In the genomic region with DNA sequence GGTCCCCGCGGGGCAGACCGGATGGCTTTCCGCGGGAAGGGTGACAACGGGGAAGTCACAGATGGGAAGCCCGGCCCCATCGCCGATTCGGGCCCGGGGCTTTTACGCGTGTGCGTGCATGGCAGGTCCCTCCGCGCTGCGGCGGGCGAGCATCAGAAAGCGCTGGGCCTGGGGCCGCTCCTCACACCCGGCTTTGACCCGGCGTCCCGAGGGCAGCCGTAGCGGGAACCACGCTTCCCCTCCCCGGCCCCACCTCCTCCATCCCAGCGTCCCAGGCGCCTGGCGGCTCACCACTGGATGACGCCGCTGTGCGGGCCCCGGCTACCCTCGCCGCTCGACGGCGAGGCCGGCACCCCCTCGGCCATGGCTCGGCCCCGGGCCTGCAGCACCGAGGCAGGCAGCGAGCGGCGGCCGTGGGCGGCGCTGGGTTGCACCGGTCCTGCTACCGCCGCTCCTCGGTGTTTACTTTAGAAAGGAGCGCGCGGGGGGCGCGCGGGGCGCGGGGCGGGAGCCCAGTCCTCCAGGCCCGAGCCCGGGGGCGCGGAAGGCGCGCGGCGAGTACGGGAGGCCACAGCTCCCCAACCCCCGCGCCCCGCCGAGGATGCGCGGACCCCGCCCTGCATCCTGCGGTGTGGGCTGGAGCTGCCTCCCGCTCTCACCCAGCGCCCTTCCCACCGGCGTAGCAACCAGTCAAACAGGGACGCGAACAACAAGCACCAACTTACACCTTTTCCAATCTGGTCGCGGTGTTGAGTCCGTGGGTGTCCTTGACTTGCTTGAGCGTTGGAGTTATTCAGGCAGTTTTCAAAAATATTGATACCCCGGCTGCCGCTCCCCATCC, we compare ENCODE assay signal across 8 cellular contexts. TPM values are rescaled to one million over a fixed set of nuclear protein-coding genes. Genes with fewer than 3 reads are reported as not detected.
A peak's percentile ranks its signal among the peaks of the same experiment; 100 is the strongest.
DNase-seq lines count a peak whose midpoint lies in the region; ATAC-seq lines count a peak whose summit lies in the region.

No MANE protein-coding gene starts in this region.

- ATAC-seq in left colon: peak; percentile 45
- no peak for ATAC-seq in HG03520 (IDR thresholded peaks at IDR 0.05; ENCODE audit: unreplicated experiment)

- intact Hi-C loops in left colon (cut with DNase I, micrococcal nuclease): no loop called here

- DNase-seq in NCI-H1417 (lab: John Stamatoyannopoulos, UW) (peak in 2 of 3 experiments; percentile 37 to 41), NCI-H1417 treated with DMSO at 0.1 percent for 48 hours (lab: John Stamatoyannopoulos, UW) (no peak), T-helper 9 cell (peak; percentile 6), left colon (peak in 1 of 2 donors; percentile 27), NCI-H128 (lab: John Stamatoyannopoulos, UW; ENCODE audit: unreplicated experiment) (no peak)
- DNase-seq in central memory CD4-positive, alpha-beta T cell: peak; percentile 13
- DNase-seq in stimulated activated CD4-positive, alpha-beta T cell treated with anti-CD3 and anti-CD28 coated beads, Interleukin-15, amount 100 ng/mL, for 48 hours (ENCODE audit: low read depth in 2 of 2): peak; percentile 14 to 25

RNA-seq across cellular contexts. Expression of a gene that starts 0.8 kb away (rescaled TPM):
- not detected for total RNA-seq in left colon

Comparison
In these comparisons a context has a peak if more than half of its experiments do, and no peak if none do; other contexts are left out.
1. DNase-seq: peak in NCI-H1417 (2 of 3), T-helper 9 cell (single experiment), central memory CD4-positive, alpha-beta T cell (single experiment) and stimulated activated CD4-positive, alpha-beta T cell treated with anti-CD3 and anti-CD28 coated beads, Interleukin-15, amount 100 ng/mL, for 48 hours (2 of 2); none in NCI-H1417 treated with DMSO at 0.1 percent for 48 hours (single experiment) and NCI-H128 (single experiment).